8 cellular contexts compared by ENCODE assay signal in genomic region chr1:6205849-6206845, GRCh38. TPM values are rescaled to one million over a fixed set of nuclear protein-coding genes. Genes with fewer than 3 reads are reported as not detected.
DNase-seq lines count a peak whose midpoint lies in the region; ATAC-seq and TF ChIP-seq lines count a peak whose summit lies in the region.

RNF207 (plus strand) TSS chr1:6206119; CDS start chr1:6206536, 417 bp downstream.

- H3K27ac Mint-ChIP-seq in activated CD8-positive, alpha-beta T cell treated with anti-CD3 and anti-CD28 coated beads for 36 hours = peak within 1 kb of the TSS; percentile 30
- H3K27ac Mint-ChIP-seq in stimulated activated naive CD8-positive, alpha-beta T cell treated with anti-CD3 and anti-CD28 coated beads, Interleukin-15, Interleukin-2, amounts not matched to agents 100 ng/mL and 50 ng/mL, for 24 hours = no peak within 1 kb of the TSS

- no peaks in the 10 kb centered on the region; a peak in 1 of 4 replicates for H3K79me1 ChIP-seq in IMR-90 (ENCODE audit: low read depth in 1 of 2, low read length in 2 of 2)

- H2BK5ac ChIP-seq in IMR-90 (ENCODE audit: low read depth, low read length, poor library complexity, severe bottlenecking) = no peak within 1 kb of the TSS

- H2BK20ac ChIP-seq in IMR-90 (ENCODE audit: low read depth, low read length) = no peak within 1 kb of the TSS

- CTCF ChIA-PET in BJ (lab: Yijun Ruan, JAX) = interaction anchor here (0.7 to 3.9 kb wide), 11 partner anchors 9 to 231 kb away, joined by 3 to 9 read pairs (median 3); no protein-coding TSS in a partner anchor
- CTCF ChIA-PET in IMR-90 (lab: Yijun Ruan, JAX) = interaction anchor here (0.6 to 1.0 kb wide), 2 partner anchors 10 to 89 kb away, joined by 3 to 6 read pairs; no protein-coding TSS in a partner anchor
- CTCF ChIA-PET in activated CD8-positive, alpha-beta T cell treated with anti-CD3 and anti-CD28 coated beads for 36 hours (lab: Charles Lee) = interaction anchor here (0.7 to 3.2 kb wide), 10 partner anchors 8 to 177 kb away, joined by 3 to 18 read pairs (median 4); partner anchors contain the start of gene ICMT

- H3K9ac ChIP-seq in IMR-90 (ENCODE audit: low read depth, low read length) (peak within 1 kb of the TSS; percentile 44; the same call in 1 of the 2 replicates), muscle layer of colon (ENCODE audit: low read length) (no peak within 1 kb of the TSS)

- no peak for TF ChIP-seq RAD21 in IMR-90 (IDR thresholded peaks at IDR 0.05; ENCODE audit: low read length)

- ATAC-seq in GM19324 (IDR thresholded peaks at IDR 0.05; ENCODE audit: low FRiP score, unreplicated experiment) (peak; percentile 57), IMR-90 (ENCODE audit: low read depth) (peak; percentile 31)
- ATAC-seq in activated CD8-positive, alpha-beta T cell treated with anti-CD3 and anti-CD28 coated beads for 36 hours = peak; percentile 68

- H3K36me3 ChIP-seq in BJ (ENCODE audit: control insufficient read depth, insufficient read depth, low read length) (peaks cover 6% of the 10 kb centered on the region; the same call in 1 of the 2 replicates), IMR-90 (ENCODE audit: control insufficient read depth, insufficient read depth, low read length) (no peaks in the 10 kb centered on the region), muscle layer of colon (ENCODE audit: insufficient read depth, low read length) (no peaks in the 10 kb centered on the region)

- H3K27ac ChIP-seq in IMR-90 (ENCODE audit: insufficient read depth, low read length) (no peak within 1 kb of the TSS; the same call in 1 of the 2 replicates), muscle layer of colon (ENCODE audit: low read depth, low read length) (peak within 1 kb of the TSS; percentile 42)

- no peak for DNase-seq in BJ (ENCODE audit: low read depth)
- peak; percentile 47 for DNase-seq in IMR-90
- DNase-seq in activated CD8-positive, alpha-beta T cell treated with anti-CD3 and anti-CD28 coated beads for 36 hours = peak; percentile 71
- no peak for DNase-seq in NCI-H2196 (lab: John Stamatoyannopoulos, UW; ENCODE audit: unreplicated experiment)

- in situ Hi-C loops in IMR-90 (cut with MboI; ENCODE audit: low sequenced_read_pairs) = no loop called here
- in situ Hi-C loops in endometrial microvascular endothelial cells (cut with HindIII; ENCODE audit: inconsistent ontology term, low pct_unique_long_range_greater_than_20kb, low sequenced_read_pairs) = no loop called here

- intact Hi-C loops in IMR-90 (cut with micrococcal nuclease) = no loop called here
- intact Hi-C loops in activated CD8-positive, alpha-beta T cell treated with anti-CD3 and anti-CD28 coated beads for 36 hours (cut with micrococcal nuclease) = loop anchor here (5.0 kb wide), 1 partner anchor 41 kb away; no protein-coding TSS in a partner anchor

- H4K20me1 ChIP-seq in IMR-90 (ENCODE audit: insufficient read depth, low read length) = no peaks in the 10 kb centered on the region; the same call in 1 of the 2 replicates

- no peaks in the 10 kb centered on the region for H3K36me3 Mint-ChIP-seq in activated CD8-positive, alpha-beta T cell treated with anti-CD3 and anti-CD28 coated beads for 36 hours (ENCODE audit: low read depth)
- no peaks in the 10 kb centered on the region for H3K36me3 Mint-ChIP-seq in stimulated activated naive CD8-positive, alpha-beta T cell treated with anti-CD3 and anti-CD28 coated beads, Interleukin-15, Interleukin-2, amounts not matched to agents 100 ng/mL and 50 ng/mL, for 24 hours (ENCODE audit: low read depth)

- peaks cover 16% of the 10 kb centered on the region for H3K4me1 Mint-ChIP-seq in activated CD8-positive, alpha-beta T cell treated with anti-CD3 and anti-CD28 coated beads for 36 hours (ENCODE audit: low read depth)
- H3K4me1 Mint-ChIP-seq in stimulated activated naive CD8-positive, alpha-beta T cell treated with anti-CD3 and anti-CD28 coated beads, Interleukin-15, Interleukin-2, amounts not matched to agents 100 ng/mL and 50 ng/mL, for 24 hours (ENCODE audit: low read depth) = peaks cover 10% of the 10 kb centered on the region

- no peak within 1 kb of the TSS for H3K56ac ChIP-seq in IMR-90 (ENCODE audit: extremely low read depth, insufficient read depth, low read length)

- POLR2A ChIA-PET in BJ (lab: Charles Lee) (no interaction called here), IMR-90 (lab: Charles Lee; ENCODE audit: unreplicated experiment) (no interaction called here)
- POLR2A ChIA-PET in activated CD8-positive, alpha-beta T cell treated with anti-CD3 and anti-CD28 coated beads for 36 hours (lab: Charles Lee) = interaction anchor here (0.8 to 1.5 kb wide), 6 partner anchors 10 to 30 kb away, joined by 3 to 6 read pairs (median 4); no protein-coding TSS in a partner anchor

- H2BK15ac ChIP-seq in IMR-90 (ENCODE audit: low read depth, low read length) = no peak within 1 kb of the TSS

- peak within 1 kb of the TSS; percentile 72 for H3K4me3 Mint-ChIP-seq in activated CD8-positive, alpha-beta T cell treated with anti-CD3 and anti-CD28 coated beads for 36 hours
- H3K4me3 Mint-ChIP-seq in stimulated activated naive CD8-positive, alpha-beta T cell treated with anti-CD3 and anti-CD28 coated beads, Interleukin-15, Interleukin-2, amounts not matched to agents 100 ng/mL and 50 ng/mL, for 24 hours = peak within 1 kb of the TSS; percentile 70

- no peak within 1 kb of the TSS for H2BK120ac ChIP-seq in IMR-90 (ENCODE audit: low read depth, low read length)

- H2AK5ac ChIP-seq in IMR-90 (ENCODE audit: low read depth, low read length) = peak within 1 kb of the TSS; percentile 1; the same call in 1 of the 2 replicates

- peak within 1 kb of the TSS; percentile 65 to 68; a peak in 2 of 4 replicates for H4K8ac ChIP-seq in IMR-90 (ENCODE audit: low read depth in 2 of 2, low read length in 2 of 2)

- H3K9me3 Mint-ChIP-seq in activated CD8-positive, alpha-beta T cell treated with anti-CD3 and anti-CD28 coated beads for 36 hours = no peaks in the 10 kb centered on the region
- H3K9me3 Mint-ChIP-seq in stimulated activated naive CD8-positive, alpha-beta T cell treated with anti-CD3 and anti-CD28 coated beads, Interleukin-15, Interleukin-2, amounts not matched to agents 100 ng/mL and 50 ng/mL, for 24 hours = no peaks in the 10 kb centered on the region

- no peak within 1 kb of the TSS; the same call in 1 of the 2 replicates for H3K23ac ChIP-seq in IMR-90 (ENCODE audit: low read depth, low read length)

- peak within 1 kb of the TSS; percentile 44; the same call in 1 of the 2 replicates for H4K5ac ChIP-seq in IMR-90 (ENCODE audit: low read depth, low read length)

- H3K4me3 ChIP-seq in BJ (ENCODE audit: low read depth, low read length) (peak within 1 kb of the TSS; percentile 64), IMR-90 (ENCODE audit: insufficient read depth, low read depth, low read length) (peak within 1 kb of the TSS; percentile 30), muscle layer of colon (ENCODE audit: low read depth in 1 of 2, low read length in 2 of 2) (peak within 1 kb of the TSS; percentile 36 to 49)

- H3K4me1 ChIP-seq in IMR-90 (ENCODE audit: control insufficient read depth, insufficient read depth, low read length) (peaks cover 7% of the 10 kb centered on the region; the same call in 1 of the 2 replicates), muscle layer of colon (ENCODE audit: insufficient read depth, low read length) (peaks cover 11% of the 10 kb centered on the region)

- H4K91ac ChIP-seq in IMR-90 (ENCODE audit: insufficient read depth, low read depth, low read length) = no peak within 1 kb of the TSS

- no peaks in the 10 kb centered on the region for H3K9me3 ChIP-seq in IMR-90 (ENCODE audit: control insufficient read depth, insufficient read depth, low read length)
- no peaks in the 10 kb centered on the region for H3K9me3 ChIP-seq in muscle layer of colon (ENCODE audit: low read length)

- H2AFZ ChIP-seq in IMR-90 (replicated peaks; ENCODE audit: low read length, poor library complexity) = peak within 1 kb of the TSS; percentile 92

- 18% methylated on average over 13 of the region's 91 CpGs; no CpG with 5 or more reads in 1 of the 2 experiments for WGBS in IMR-90 (ENCODE audit: extremely low coverage in 2 of 2, insufficient read length in 1 of 2), 2 experiments

- BruUV-seq in IMR-90 (replicated peaks; lab: Mats Ljungman, UMichigan) = no TSS peak

- peak within 1 kb of the TSS; percentile 76; the same call in 1 of the 2 replicates for H3K4ac ChIP-seq in IMR-90 (ENCODE audit: low read depth, low read length)

- dilution Hi-C loops in IMR-90 (cut with HindIII; ENCODE audit: low sequenced_read_pairs, unreplicated experiment) = no loop called here

- H3K14ac ChIP-seq in IMR-90 (replicated peaks; ENCODE audit: low read depth, low read length) = peak within 1 kb of the TSS; percentile 72; the same call in 1 of the 2 replicates

- peak within 1 kb of the TSS; percentile 84 for H2AK9ac ChIP-seq in IMR-90 (replicated peaks; ENCODE audit: low read depth, low read length, poor library complexity)

- H3K27me3 Mint-ChIP-seq in activated CD8-positive, alpha-beta T cell treated with anti-CD3 and anti-CD28 coated beads for 36 hours = peaks cover 21% of the 10 kb centered on the region
- H3K27me3 Mint-ChIP-seq in stimulated activated naive CD8-positive, alpha-beta T cell treated with anti-CD3 and anti-CD28 coated beads, Interleukin-15, Interleukin-2, amounts not matched to agents 100 ng/mL and 50 ng/mL, for 24 hours = peaks cover 12% of the 10 kb centered on the region

- H3K4me2 ChIP-seq in IMR-90 (ENCODE audit: low read depth, low read length) = peak within 1 kb of the TSS; percentile 68

- TF ChIP-seq POLR2A in IMR-90 (IDR thresholded peaks at IDR 0.05; ENCODE audit: low read depth, low read length) = no peak

- TF ChIP-seq CTCF in BJ (IDR thresholded peaks at IDR 0.05; ENCODE audit: insufficient read depth, low read depth, low read length) = no peak
- no peak for TF ChIP-seq CTCF in IMR-90 (conservative IDR thresholded peaks at IDR 0.05; ENCODE audit: low read depth, low read length)
- TF ChIP-seq CTCF in activated CD8-positive, alpha-beta T cell treated with anti-CD3 and anti-CD28 coated beads for 36 hours (IDR thresholded peaks at IDR 0.05) = no peak

- peaks cover 4% of the 10 kb centered on the region for H3K9me1 ChIP-seq in IMR-90 (ENCODE audit: insufficient read depth, low read length)

- no peaks in the 10 kb centered on the region for H3K27me3 ChIP-seq in BJ (ENCODE audit: control insufficient read depth, insufficient read depth, low read length)
- H3K27me3 ChIP-seq in IMR-90 (ENCODE audit: control insufficient read depth, insufficient read depth, low read length) = no peaks in the 10 kb centered on the region; the same call in 1 of the 2 replicates
- no peaks in the 10 kb centered on the region for H3K27me3 ChIP-seq in muscle layer of colon (ENCODE audit: control insufficient read depth in 1 of 2, insufficient read depth in 2 of 2, low read length in 2 of 2)

- H3K18ac ChIP-seq in IMR-90 (ENCODE audit: low read depth, low read length) = no peak within 1 kb of the TSS; the same call in 1 of the 2 replicates

RNA-seq across cellular contexts. Expression of gene RNF207, which starts in this region (rescaled TPM):
- polyA plus RNA-seq in BJ (2011; rRNA removed) (12.0 and 17.9 TPM in 2 replicates), IMR-90 (2012; rRNA removed) (17.2 and 42.9 TPM in 2 replicates)
- polyA minus RNA-seq in BJ (2011; rRNA and poly(A)+ RNA removed) = 8.6 and 14.1 TPM in 2 replicates
- total RNA-seq in IMR-90 (2012; rRNA removed) (2.7 and 3.9 TPM in 2 replicates), endometrial microvascular endothelial cells (ENCODE audit: inconsistent ontology term) (13.6 TPM)
- polyA plus RNA-seq in IMR-90 (2012; cell fraction: cytosol; rRNA removed) = 4.7 and 5.1 TPM in 2 replicates
- 181 and 244 TPM in 2 replicates for polyA plus RNA-seq in IMR-90 (2012; cell fraction: nucleus; rRNA removed; ENCODE audit: low replicate concordance)
- total RNA-seq in activated CD8-positive, alpha-beta T cell treated with anti-CD3 and anti-CD28 coated beads for 36 hours = 1 to 10 TPM; 4.9 to 9.9 TPM

Comparison
In these comparisons a context has a peak if more than half of its experiments do, and no peak if none do; other contexts are left out.
1. DNase-seq: peak in IMR-90 (single experiment) and activated CD8-positive, alpha-beta T cell treated with anti-CD3 and anti-CD28 coated beads for 36 hours (single experiment); none in BJ (single experiment) and NCI-H2196 (single experiment).
2. Peak in every context shown above with its lines, with median percentiles within 50 percentile points of each other: H3K4me3 ChIP-seq and ATAC-seq.